Comparison of ENCODE assay signal across 9 cellular contexts in the genomic region with DNA sequence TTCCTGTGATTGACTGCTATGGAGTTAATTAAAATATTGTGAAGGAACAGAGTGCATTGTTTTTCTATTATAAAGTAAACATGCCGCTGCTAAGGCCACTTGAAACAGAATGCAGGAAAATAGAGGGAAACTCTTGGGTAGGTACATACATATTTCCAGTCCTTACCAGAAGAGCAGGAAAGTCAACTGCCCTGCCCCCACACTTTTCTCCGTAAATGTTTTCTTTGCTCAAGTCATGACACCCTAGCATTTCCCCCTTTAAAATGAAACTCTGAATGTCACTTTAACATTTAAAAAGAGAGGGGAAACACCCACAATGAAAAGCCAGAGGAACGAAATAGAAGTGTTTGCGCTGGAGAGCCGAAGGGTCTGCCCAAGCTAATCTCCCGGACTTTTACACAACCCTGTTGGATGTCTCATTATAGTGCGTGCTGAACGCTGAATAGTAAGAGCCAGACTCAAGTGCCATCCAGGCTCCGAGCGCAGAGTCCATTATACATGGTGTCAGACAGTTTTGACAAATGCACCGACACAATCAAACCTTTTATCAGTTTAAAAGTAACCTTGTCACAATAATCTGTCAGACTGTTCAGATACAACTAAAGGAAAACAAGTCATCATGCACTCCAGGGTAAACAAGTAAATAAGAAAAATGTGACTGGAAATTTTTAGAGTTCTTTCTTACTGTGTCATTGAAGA.
A peak's percentile ranks its signal among the peaks of the same experiment; 100 is the strongest.
DNase-seq lines count a peak whose midpoint lies in the region; ATAC-seq, FAIRE-seq and TF ChIP-seq lines count a peak whose summit lies in the region.
"Had no signal": no experiment of that assay in that cellular context is flagged by ENCODE, and none has a peak within 500 bp of the region (broad histone marks: within the 10 kb centered on the region; RNA-seq: fewer than 3 reads in every experiment).

No MANE protein-coding gene starts in this region.

- H3K36me3 ChIP-seq in astrocyte (ENCODE audit: insufficient read depth, low read length) = no peaks in the 10 kb centered on the region
- no peaks in the 10 kb centered on the region for H3K36me3 ChIP-seq in thyroid gland

- no peaks in the 10 kb centered on the region for H3K79me2 ChIP-seq in astrocyte (ENCODE audit: insufficient read depth, low read length)

- H3K27ac ChIP-seq in astrocyte (ENCODE audit: low read depth, low read length) (no peak overlapping the region), thyroid gland (peak overlapping the region in 1 of 3 donors; percentile 65)

- H3K9me3 Mint-ChIP-seq in activated T-cell treated with anti-CD3 and anti-CD28 coated beads, Interleukin-2, amount 50 U/mL, for 24 hours = peaks cover 3% of the 10 kb centered on the region
- H3K9me3 Mint-ChIP-seq in astrocyte (ENCODE audit: unreplicated experiment) = no peaks in the 10 kb centered on the region

- H3K9ac ChIP-seq in astrocyte (ENCODE audit: low read length) = peak overlapping the region; percentile 21

- peak overlapping the region; percentile 77 for H3K4me2 ChIP-seq in astrocyte (ENCODE audit: low read length)

- peak; percentile 26 for FAIRE-seq in astrocyte (lab: Jason Lieb, UNC)

- peaks cover 7% of the 10 kb centered on the region for H3K4me1 Mint-ChIP-seq in activated T-cell treated with anti-CD3 and anti-CD28 coated beads, Interleukin-2, amount 50 U/mL, for 24 hours (ENCODE audit: low read depth)
- H3K4me1 Mint-ChIP-seq in astrocyte (ENCODE audit: low read depth, unreplicated experiment) = peaks cover 3% of the 10 kb centered on the region

- DNase-seq in activated T-cell treated with anti-CD3 and anti-CD28 coated beads, Interleukin-2, amount 50 U/mL, for 24 hours = no peak
- no peak for DNase-seq in activated T-cell treated with anti-CD3 and anti-CD28 coated beads, Interleukin-2, amount 50 U/mL, for 1 hour
- DNase-seq in astrocyte (ENCODE audit: low read depth) (peak; percentile 44), left kidney (ENCODE audit: low read depth, low spot score) (peak; percentile 77), thyroid gland (peak; percentile 51 to 57), NCI-H526 treated with DMSO at 0.1 percent for 48 hours (lab: John Stamatoyannopoulos, UW) (no peak), foreskin melanocyte (no peak)
- DNase-seq: stimulated activated CD4-positive, alpha-beta T cell treated with anti-CD3 and anti-CD28 coated beads, Interleukin-2, amount 100 ng/mL, for 48 hours had no signal

- H3K27me3 Mint-ChIP-seq in activated T-cell treated with anti-CD3 and anti-CD28 coated beads, Interleukin-2, amount 50 U/mL, for 24 hours = peaks cover 12% of the 10 kb centered on the region
- H3K27me3 Mint-ChIP-seq in astrocyte (ENCODE audit: low read depth, unreplicated experiment) = no peaks in the 10 kb centered on the region

- H3K27ac Mint-ChIP-seq in activated T-cell treated with anti-CD3 and anti-CD28 coated beads, Interleukin-2, amount 50 U/mL, for 24 hours = no peak overlapping the region
- H3K27ac Mint-ChIP-seq in astrocyte (ENCODE audit: unreplicated experiment) = no peak overlapping the region

- peaks cover 13% of the 10 kb centered on the region for H3K4me1 ChIP-seq in astrocyte (ENCODE audit: insufficient read depth, low read length)
- peaks cover 25 to 27% of the 10 kb centered on the region in 2 donors for H3K4me1 ChIP-seq in thyroid gland

- H3K27me3 ChIP-seq in astrocyte (ENCODE audit: insufficient read depth, low read length) = no peaks in the 10 kb centered on the region
- no peaks in the 10 kb centered on the region for H3K27me3 ChIP-seq in thyroid gland

- H3K4me3 ChIP-seq in astrocyte (ENCODE audit: insufficient read depth, low read depth, low read length) (peak overlapping the region; percentile 46), thyroid gland (replicated peaks in 1 of 3) (no peak overlapping the region)

- no peak for TF ChIP-seq CTCF in astrocyte (IDR thresholded peaks at IDR 0.05; ENCODE audit: insufficient read depth, low read depth, low read length)
- TF ChIP-seq CTCF in thyroid gland (IDR thresholded peaks at IDR 0.05) = no peak

- TF ChIP-seq POLR2A in thyroid gland (IDR thresholded peaks at IDR 0.05) = no peak

- H3K4me3 Mint-ChIP-seq in activated T-cell treated with anti-CD3 and anti-CD28 coated beads, Interleukin-2, amount 50 U/mL, for 24 hours = peak overlapping the region; percentile 21
- no peak overlapping the region for H3K4me3 Mint-ChIP-seq in astrocyte (ENCODE audit: unreplicated experiment)

- 25 to 28% methylated on average over 11 of the region's 11 CpGs for WGBS in thyroid gland, 2 donors

- no peaks in the 10 kb centered on the region for H4K20me1 ChIP-seq in astrocyte (ENCODE audit: insufficient read depth, low read length)

- H3K36me3 Mint-ChIP-seq in activated T-cell treated with anti-CD3 and anti-CD28 coated beads, Interleukin-2, amount 50 U/mL, for 24 hours (ENCODE audit: low read depth) = no peaks in the 10 kb centered on the region
- H3K36me3 Mint-ChIP-seq in astrocyte (ENCODE audit: low read depth, unreplicated experiment) = peaks cover 5% of the 10 kb centered on the region

- peak overlapping the region; percentile 46 for H2AFZ ChIP-seq in astrocyte (ENCODE audit: low read depth, low read length)

- H3K9me3 ChIP-seq in astrocyte (ENCODE audit: insufficient read depth, low read depth, low read length) (no peaks in the 10 kb centered on the region), thyroid gland (no peaks in the 10 kb centered on the region)

- ATAC-seq in GM19023 (IDR thresholded peaks at IDR 0.05; ENCODE audit: unreplicated experiment) = no peak

- intact Hi-C loops in thyroid gland (cut with DNase I) = no loop called here

Comparison
In these comparisons a context has a peak if more than half of its experiments do, and no peak if none do; other contexts are left out.
1. DNase-seq: peak in astrocyte (single experiment), left kidney (single experiment) and thyroid gland (2 of 2); none in activated T-cell treated with anti-CD3 and anti-CD28 coated beads, Interleukin-2, amount 50 U/mL, for 24 hours (single experiment), activated T-cell treated with anti-CD3 and anti-CD28 coated beads, Interleukin-2, amount 50 U/mL, for 1 hour (single experiment), NCI-H526 treated with DMSO at 0.1 percent for 48 hours (single experiment) and foreskin melanocyte (single experiment).